8 cellular contexts compared by ENCODE assay signal in the genomic region with DNA sequence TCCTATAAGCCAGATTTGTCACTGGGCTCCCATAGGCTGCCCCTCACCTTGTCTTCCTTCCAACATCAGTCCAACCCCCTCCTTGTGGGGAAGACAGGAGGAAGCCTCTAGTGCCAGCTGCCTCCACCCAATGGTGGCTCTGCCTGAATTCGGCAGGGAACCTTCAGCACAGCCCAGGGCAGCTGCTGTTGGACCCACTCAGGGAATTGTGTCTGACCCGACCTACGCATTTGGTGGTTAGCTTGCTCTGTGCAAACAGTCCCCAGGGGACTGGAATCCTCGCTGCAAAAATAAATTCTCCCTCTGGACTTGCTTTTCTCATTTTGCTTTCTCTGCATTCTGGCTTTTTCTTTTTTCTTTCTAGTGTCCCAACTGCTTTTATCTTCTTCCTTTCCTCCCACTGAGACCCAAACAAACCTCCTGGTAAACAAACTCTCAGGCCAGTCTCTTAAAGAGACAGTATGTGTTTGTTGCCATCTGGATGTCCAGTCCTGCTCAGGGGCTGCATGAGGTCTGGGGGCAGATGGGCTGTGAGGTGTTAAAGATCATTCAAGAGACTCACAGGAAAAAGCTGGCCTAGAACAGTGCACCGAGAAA.
DNase-seq lines count a peak whose midpoint lies in the region; TF ChIP-seq lines count a peak whose summit lies in the region.

No MANE protein-coding gene starts in this region.

- H3K9ac ChIP-seq in colonic mucosa (ENCODE audit: low read depth in 2 of 2, low read length in 2 of 2) (peak overlapping the region; percentile 16 to 89), mesendoderm (ENCODE audit: low read length) (peak overlapping the region; percentile 14)

- H4K8ac ChIP-seq in mesendoderm (ENCODE audit: low read depth, low read length): no peak overlapping the region

- peak overlapping the region; percentile 25 for H3K4ac ChIP-seq in mesendoderm (ENCODE audit: low read depth, low read length)

- no peak overlapping the region for H3K4me2 ChIP-seq in mesendoderm (ENCODE audit: low read length)

- H3K4me1 ChIP-seq in colonic mucosa (peaks cover 47% of the 10 kb centered on the region), mesendoderm (ENCODE audit: control insufficient read depth, low read depth, low read length) (peaks cover 20% of the 10 kb centered on the region), transverse colon (peaks cover 57 to 77% (median 69%) of the 10 kb centered on the region in 4 donors)

- H3K79me2 ChIP-seq in mesendoderm (ENCODE audit: control insufficient read depth, insufficient read depth, low read length): no peaks in the 10 kb centered on the region

- peak overlapping the region; percentile 49 for H2BK120ac ChIP-seq in mesendoderm (ENCODE audit: low read depth, low read length)

- intact Hi-C loops in colonic mucosa (cut with DNase I): no loop called here
- intact Hi-C loops in transverse colon (cut with DNase I; ENCODE audit: low total_unique reads): loop anchor here (10.0 kb wide), 1 partner anchor 95 kb away; no protein-coding TSS in a partner anchor

- H3K27ac ChIP-seq in colonic mucosa (peak overlapping the region; percentile 90), mesendoderm (ENCODE audit: low read depth, low read length) (peak overlapping the region; percentile 77), transverse colon (peak overlapping the region; percentile 87 to 92 (median 88))

- H3K4me3 ChIP-seq in colonic mucosa (no peak overlapping the region), mesendoderm (ENCODE audit: low read length) (no peak overlapping the region), transverse colon (no peak overlapping the region)

- TF ChIP-seq CTCF in colonic mucosa (IDR thresholded peaks at IDR 0.05): no peak
- TF ChIP-seq CTCF in transverse colon (IDR thresholded peaks at IDR 0.05): no peak

- H3K9me3 ChIP-seq in colonic mucosa: no peaks in the 10 kb centered on the region
- no peaks in the 10 kb centered on the region for H3K9me3 ChIP-seq in transverse colon

- H4K5ac ChIP-seq in mesendoderm (ENCODE audit: low read length): peak overlapping the region; percentile 16

- H2BK15ac ChIP-seq in mesendoderm (replicated peaks; ENCODE audit: low read depth): no peak overlapping the region

- TF ChIP-seq EP300 in transverse colon (IDR thresholded peaks at IDR 0.05; ENCODE audit: low read depth): no peak

- H3K27me3 ChIP-seq in colonic mucosa (no peaks in the 10 kb centered on the region), mesendoderm (ENCODE audit: insufficient read depth, low read length, poor library complexity) (no peaks in the 10 kb centered on the region), transverse colon (no peaks in the 10 kb centered on the region)

- no peak for TF ChIP-seq POLR2A in transverse colon (IDR thresholded peaks at IDR 0.05)

- H3K36me3 ChIP-seq in colonic mucosa: no peaks in the 10 kb centered on the region
- H3K36me3 ChIP-seq in mesendoderm (ENCODE audit: control insufficient read depth, insufficient read depth, low read length): no peaks in the 10 kb centered on the region
- no peaks in the 10 kb centered on the region for H3K36me3 ChIP-seq in transverse colon

- peak overlapping the region; percentile 38 for H3K23ac ChIP-seq in mesendoderm (ENCODE audit: low read length)

- DNase-seq in NCI-H345 (lab: John Stamatoyannopoulos, UW) (peak; percentile 19), NCI-H345 treated with DMSO at 0.1 percent for 48 hours (lab: John Stamatoyannopoulos, UW; ENCODE audit: unreplicated experiment) (no peak), colonic mucosa (no peak), mesendoderm (peak; percentile 42), transverse colon (no peak), GM19238 (ENCODE audit: insufficient read length, low spot score) (no peak), EL (no peak)
- DNase-seq in activated T-cell treated with anti-CD3 and anti-CD28 coated beads, Interleukin-2, amount 50 U/mL, for 48 hours: no peak

- in situ Hi-C loops in transverse colon (cut with MboI; ENCODE audit: low pct_ligation_motif_present in 1 of 4, low pct_unique_long_range_greater_than_20kb in 1 of 4, low sequenced_read_pairs in 3 of 4): loop anchor here in 2 of 4 donors (25.0 kb wide), 1 partner anchor 93 kb away; no protein-coding TSS in a partner anchor

- peak overlapping the region; percentile 56 for H2BK5ac ChIP-seq in mesendoderm (ENCODE audit: low read length)

- H3K79me1 ChIP-seq in mesendoderm (ENCODE audit: low read length): no peaks in the 10 kb centered on the region

- peak overlapping the region; percentile 53 for H3K18ac ChIP-seq in mesendoderm (ENCODE audit: low read length)

- peak overlapping the region; percentile 80 for H2AK5ac ChIP-seq in mesendoderm (ENCODE audit: low read length)

- H3K56ac ChIP-seq in mesendoderm (ENCODE audit: low read length): peak overlapping the region; percentile 75

- WGBS in mesendoderm (ENCODE audit: extremely low coverage, insufficient coverage, low lambda C conversion rate): no CpG with 5 or more reads among the region's 5 CpGs
- WGBS in transverse colon (ENCODE audit: low coverage in 1 of 2), 2 donors: 10 to 18% methylated on average over 2 to 5 of the region's 5 CpGs

Comparison
In these comparisons a context has a peak if more than half of its experiments do, and no peak if none do; other contexts are left out.
1. DNase-seq: peak in NCI-H345 (single experiment) and mesendoderm (single experiment); none in NCI-H345 treated with DMSO at 0.1 percent for 48 hours (single experiment), colonic mucosa (single experiment), transverse colon (single experiment), GM19238 (single experiment), activated T-cell treated with anti-CD3 and anti-CD28 coated beads, Interleukin-2, amount 50 U/mL, for 48 hours (0 of 2) and EL (single experiment).
2. Peak in every context shown above with its lines, with median percentiles within 50 percentile points of each other: H3K27ac ChIP-seq.